In genomic region chr19:49541914-49542313, GRCh38 we compare ENCODE assay signal across 1 cellular context.
TF ChIP-seq lines count a peak whose summit lies in the region.

No MANE protein-coding gene starts in this region.

TF ChIP-seq in HepG2, 621 proteins besides CTCF, POLR2A, EP300 and RAD21:
- TF ChIP-seq ZNF121 (CRISPR knock-in tag; IDR thresholded peaks at IDR 0.05) (peak; percentile 44; the same call in 1 of the 2 replicates), ZNF549 (CRISPR knock-in tag; IDR thresholded peaks at IDR 0.05) (no peak)
